ENCODE assay signal across 10 cellular contexts in the genomic region with DNA sequence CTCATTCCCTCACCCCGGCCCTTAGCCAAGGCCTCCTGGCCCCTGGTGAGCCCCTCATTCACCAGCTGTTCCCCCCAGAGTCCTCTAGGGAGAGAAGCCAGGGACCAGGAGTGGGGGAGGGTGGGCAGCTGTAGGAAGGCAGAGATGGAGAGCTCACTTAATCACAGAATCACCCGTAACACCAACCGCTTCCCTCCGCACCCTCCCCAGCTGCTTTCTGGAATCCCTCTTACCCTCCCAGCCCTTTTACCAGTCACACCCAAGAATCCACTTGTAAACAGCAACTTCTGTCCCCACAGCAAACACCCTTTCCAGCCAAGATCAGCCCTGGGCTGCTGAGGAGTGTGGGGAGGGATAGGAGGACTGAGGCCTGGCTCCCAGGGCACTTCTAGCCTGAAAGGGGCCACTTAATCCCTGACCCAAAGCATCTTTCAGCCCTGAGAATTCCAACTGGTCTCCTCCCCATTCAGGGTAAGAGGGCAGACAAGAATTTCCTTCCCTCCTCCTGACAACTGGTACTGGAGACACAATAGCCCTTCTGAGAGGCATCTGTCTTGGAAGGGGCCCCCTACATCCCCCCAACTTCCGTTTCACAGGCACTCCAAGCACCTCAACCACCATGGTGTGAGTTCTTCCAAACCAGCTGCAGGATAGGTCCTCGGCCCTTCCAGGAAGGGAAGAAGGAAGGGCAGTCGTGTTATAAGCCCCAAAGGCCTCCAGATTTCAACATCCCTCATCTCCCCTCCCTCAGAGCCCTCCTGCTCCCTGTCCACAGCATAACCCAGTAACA. TPM values are rescaled to one million over a fixed set of nuclear protein-coding genes. Genes with fewer than 3 reads are reported as not detected.
A peak's percentile ranks its signal among the peaks of the same experiment; 100 is the strongest.
DNase-seq lines count a peak whose midpoint lies in the region; ATAC-seq and TF ChIP-seq lines count a peak whose summit lies in the region.
"Had no signal": no experiment of that assay in that cellular context is flagged by ENCODE, and none has a peak within 500 bp of the region (broad histone marks: within the 10 kb centered on the region; RNA-seq: fewer than 3 reads in every experiment).

No MANE protein-coding gene starts in this region.

- no peaks in the 10 kb centered on the region for H3K27me3 Mint-ChIP-seq in brain
- no peaks in the 10 kb centered on the region for H3K27me3 Mint-ChIP-seq in CD8-positive, alpha-beta memory T cell
- H3K27me3 Mint-ChIP-seq: IgD-negative memory B cell had no signal

- POLR2A ChIA-PET in HEK293 (lab: Yijun Ruan, JAX) (no interaction called here), PC-3 (lab: Charles Lee; ENCODE audit: unreplicated experiment) (no interaction called here)
- POLR2A ChIA-PET in CD8-positive, alpha-beta memory T cell (lab: Charles Lee): no interaction called here

- no TSS peak for BruUV-seq in PC-3 (replicated peaks; lab: Mats Ljungman, UMichigan)

- no peaks in the 10 kb centered on the region for H3K9me3 Mint-ChIP-seq in brain
- H3K9me3 Mint-ChIP-seq in CD8-positive, alpha-beta memory T cell: no peaks in the 10 kb centered on the region
- H3K9me3 Mint-ChIP-seq: IgD-negative memory B cell had no signal

- no peaks in the 10 kb centered on the region for H3K4me1 ChIP-seq in HEK293 (ENCODE audit: control insufficient read depth, insufficient read depth, low read length)
- peaks cover 29% of the 10 kb centered on the region for H3K4me1 ChIP-seq in lower lobe of right lung
- no peaks in the 10 kb centered on the region for H3K4me1 ChIP-seq in PC-3 (ENCODE audit: insufficient read depth, low read length)
- no peaks in the 10 kb centered on the region for H3K4me1 ChIP-seq in CD8-positive, alpha-beta memory T cell (ENCODE audit: insufficient read depth, low read length)

- H3K36me3 Mint-ChIP-seq in brain: peaks cover 41% of the 10 kb centered on the region
- H3K36me3 Mint-ChIP-seq in CD8-positive, alpha-beta memory T cell: peaks cover 2 to 19% (median 3%) of the 10 kb centered on the region in 3 donors

- CTCF ChIA-PET in HEK293 (lab: Yijun Ruan, JAX): interaction anchor here (0.5 to 1.6 kb wide), 5 partner anchors 29 to 58 kb away, joined by 3 to 5 read pairs (median 4); no protein-coding TSS in a partner anchor
- CTCF ChIA-PET in PC-3 (lab: Charles Lee): no interaction called here
- CTCF ChIA-PET in CD8-positive, alpha-beta memory T cell (lab: Charles Lee): interaction anchor here (1.1 kb wide), 1 partner anchor 32 kb away, joined by 3 read pairs; no protein-coding TSS in a partner anchor

- peak; percentile 66 for DNase-seq in lower lobe of right lung
- no peak for DNase-seq in PC-3
- DNase-seq in CD8-positive, alpha-beta memory T cell: no peak
- no peak for DNase-seq in GM13977 (ENCODE audit: low spot score)
- DNase-seq in cerebellar cortex (ENCODE audit: low spot score): no peak
- DNase-seq: amniotic stem cell had no signal

- no peaks in the 10 kb centered on the region for H3K79me2 ChIP-seq in PC-3 (ENCODE audit: low read length)

- H3K9ac ChIP-seq in PC-3 (ENCODE audit: low read length): no peak overlapping the region

- H2AFZ ChIP-seq in PC-3 (ENCODE audit: low read length): no peak overlapping the region

- intact Hi-C loops in lower lobe of right lung (cut with DNase I): no loop called here
- intact Hi-C loops in PC-3 (cut with micrococcal nuclease): no loop called here

- in situ Hi-C loops in GM13977 (cut with MboI; ENCODE audit: low pct_unique_long_range_greater_than_20kb, low sequenced_read_pairs, unreplicated experiment): no loop called here

- no peak overlapping the region for H3K27ac ChIP-seq in HEK293 (ENCODE audit: extremely low read depth, low read depth, low read length)
- H3K27ac ChIP-seq in lower lobe of right lung: peak overlapping the region; percentile 81
- H3K27ac ChIP-seq in skin epidermis: peak overlapping the region in 12 of 21 experiments; percentile 10 to 88 (median 74)
- no peak overlapping the region for H3K27ac ChIP-seq in PC-3 (ENCODE audit: low read length)
- H3K27ac ChIP-seq in CD8-positive, alpha-beta memory T cell (ENCODE audit: low read depth, low read length): no peak overlapping the region

- no peaks in the 10 kb centered on the region for H3K9me2 ChIP-seq in PC-3 (replicated peaks; ENCODE audit: low read length)

- H3K4me3 ChIP-seq in HEK293 (ENCODE audit: low read depth, low read length) (no peak overlapping the region), lower lobe of right lung (peak overlapping the region; percentile 7), skin epidermis (no peak overlapping the region), PC-3 (ENCODE audit: low read length) (no peak overlapping the region)
- H3K4me3 ChIP-seq in CD8-positive, alpha-beta memory T cell (ENCODE audit: low read length): no peak overlapping the region

- H4K20me1 ChIP-seq in PC-3 (ENCODE audit: low read length): no peaks in the 10 kb centered on the region

- peak overlapping the region; percentile 90 to 97 (median 93) for H3K27ac Mint-ChIP-seq in brain
- H3K27ac Mint-ChIP-seq in CD8-positive, alpha-beta memory T cell: no peak overlapping the region

- H3K4me3 Mint-ChIP-seq in brain: peak overlapping the region in 4 of 5 experiments; percentile 47 to 76 (median 58)
- H3K4me3 Mint-ChIP-seq in CD8-positive, alpha-beta memory T cell: no peak overlapping the region
- H3K4me3 Mint-ChIP-seq: IgD-negative memory B cell had no signal

- H3K9me3 ChIP-seq in HEK293 (ENCODE audit: control insufficient read depth, insufficient read depth, low read depth, low read length): no peaks in the 10 kb centered on the region
- no peaks in the 10 kb centered on the region for H3K9me3 ChIP-seq in lower lobe of right lung
- no peaks in the 10 kb centered on the region for H3K9me3 ChIP-seq in PC-3 (ENCODE audit: low read length)
- H3K9me3 ChIP-seq in CD8-positive, alpha-beta memory T cell (ENCODE audit: low read length): no peaks in the 10 kb centered on the region

- no peak for TF ChIP-seq CTCF in HEK293 (tag by site-specific recombination; IDR thresholded peaks at IDR 0.05)
- no peak for TF ChIP-seq CTCF in brain (conservative IDR thresholded peaks at IDR 0.05)
- TF ChIP-seq CTCF in lower lobe of right lung (IDR thresholded peaks at IDR 0.05): no peak
- no peak for TF ChIP-seq CTCF in PC-3 (conservative IDR thresholded peaks at IDR 0.05; ENCODE audit: low read depth, low read length)
- TF ChIP-seq CTCF in GM13977 (IDR thresholded peaks at IDR 0.05; ENCODE audit: extremely low read depth, insufficient read depth, missing control alignments): no peak

- H3K36me3 ChIP-seq in HEK293 (ENCODE audit: control insufficient read depth in 2 of 2, insufficient read depth in 1 of 2, low read length in 2 of 2): peaks cover 0 to 32% of the 10 kb centered on the region in 2 experiments; a peak in 2 of 3 replicates
- H3K36me3 ChIP-seq in lower lobe of right lung: peaks cover 22% of the 10 kb centered on the region
- no peaks in the 10 kb centered on the region for H3K36me3 ChIP-seq in PC-3 (ENCODE audit: low read depth, low read length)
- H3K36me3 ChIP-seq in CD8-positive, alpha-beta memory T cell (ENCODE audit: insufficient read depth, low read length): no peaks in the 10 kb centered on the region

- no peaks in the 10 kb centered on the region for H3F3A ChIP-seq in PC-3 (ENCODE audit: low read length, unreplicated experiment)

- no peak overlapping the region for H3K4me2 ChIP-seq in PC-3 (ENCODE audit: low read length)

- ATAC-seq in lower lobe of right lung: peak; percentile 94 to 95
- no peak for ATAC-seq in PC-3

- H3K4me1 Mint-ChIP-seq in brain: peaks cover 60% of the 10 kb centered on the region
- H3K4me1 Mint-ChIP-seq in CD8-positive, alpha-beta memory T cell: peaks cover 0 to 5% (median 0%) of the 10 kb centered on the region in 3 donors

- H3K27me3 ChIP-seq in lower lobe of right lung (ENCODE audit: low read depth) (no peaks in the 10 kb centered on the region), PC-3 (ENCODE audit: low read length) (no peaks in the 10 kb centered on the region)
- H3K27me3 ChIP-seq in CD8-positive, alpha-beta memory T cell (ENCODE audit: insufficient read depth, low read length, poor library complexity, severe bottlenecking): no peaks in the 10 kb centered on the region

TF ChIP-seq in HEK293, 187 proteins besides CTCF, POLR2A, EP300 and RAD21:
- TF ChIP-seq, protein P1, sequence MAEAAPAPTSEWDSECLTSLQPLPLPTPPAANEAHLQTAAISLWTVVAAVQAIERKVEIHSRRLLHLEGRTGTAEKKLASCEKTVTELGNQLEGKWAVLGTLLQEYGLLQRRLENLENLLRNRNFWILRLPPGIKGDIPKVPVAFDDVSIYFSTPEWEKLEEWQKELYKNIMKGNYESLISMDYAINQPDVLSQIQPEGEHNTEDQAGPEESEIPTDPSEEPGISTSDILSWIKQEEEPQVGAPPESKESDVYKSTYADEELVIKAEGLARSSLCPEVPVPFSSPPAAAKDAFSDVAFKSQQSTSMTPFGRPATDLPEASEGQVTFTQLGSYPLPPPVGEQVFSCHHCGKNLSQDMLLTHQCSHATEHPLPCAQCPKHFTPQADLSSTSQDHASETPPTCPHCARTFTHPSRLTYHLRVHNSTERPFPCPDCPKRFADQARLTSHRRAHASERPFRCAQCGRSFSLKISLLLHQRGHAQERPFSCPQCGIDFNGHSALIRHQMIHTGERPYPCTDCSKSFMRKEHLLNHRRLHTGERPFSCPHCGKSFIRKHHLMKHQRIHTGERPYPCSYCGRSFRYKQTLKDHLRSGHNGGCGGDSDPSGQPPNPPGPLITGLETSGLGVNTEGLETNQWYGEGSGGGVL (tag by site-specific recombination; IDR thresholded peaks at IDR 0.05): peak; percentile 50; the same call in 1 of the 2 replicates
- TF ChIP-seq KLF1 (tag by site-specific recombination; IDR thresholded peaks at IDR 0.05): peak; percentile 56
- TF ChIP-seq, protein P2, sequence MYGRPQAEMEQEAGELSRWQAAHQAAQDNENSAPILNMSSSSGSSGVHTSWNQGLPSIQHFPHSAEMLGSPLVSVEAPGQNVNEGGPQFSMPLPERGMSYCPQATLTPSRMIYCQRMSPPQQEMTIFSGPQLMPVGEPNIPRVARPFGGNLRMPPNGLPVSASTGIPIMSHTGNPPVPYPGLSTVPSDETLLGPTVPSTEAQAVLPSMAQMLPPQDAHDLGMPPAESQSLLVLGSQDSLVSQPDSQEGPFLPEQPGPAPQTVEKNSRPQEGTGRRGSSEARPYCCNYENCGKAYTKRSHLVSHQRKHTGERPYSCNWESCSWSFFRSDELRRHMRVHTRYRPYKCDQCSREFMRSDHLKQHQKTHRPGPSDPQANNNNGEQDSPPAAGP (tag by site-specific recombination; IDR thresholded peaks at IDR 0.05): peak; percentile 85
- no peak for TF ChIP-seq SCRT2 (tag by site-specific recombination; IDR thresholded peaks at IDR 0.05)

RNA-seq across cellular contexts. Expression of a gene that starts 18.6 kb away (rescaled TPM):
- 15.3 TPM for polyA plus RNA-seq in brain (ENCODE audit: insufficient read depth, low read depth, low replicate concordance)
- total RNA-seq in lower lobe of right lung (24.5 TPM), PC-3 (2014; rRNA removed) (13.3 and 14.2 TPM in 2 replicates)
- total RNA-seq in CD8-positive, alpha-beta memory T cell: 1 to 10 TPM; 4.8 to 5.5 TPM
- 4.3 TPM for polyA plus RNA-seq in CD8-positive, alpha-beta memory T cell

RNA-seq across cellular contexts. Expression of a gene that starts 33.3 kb away (rescaled TPM):
- 3.6 TPM for polyA plus RNA-seq in brain (ENCODE audit: insufficient read depth, low read depth, low replicate concordance)
- total RNA-seq in lower lobe of right lung: 5.1 TPM
- 4.5 and 5.4 TPM in 2 replicates for total RNA-seq in PC-3 (2014; rRNA removed)
- 1 to 10 TPM; 6.5 to 7.6 TPM for total RNA-seq in CD8-positive, alpha-beta memory T cell
- 6.4 TPM for polyA plus RNA-seq in CD8-positive, alpha-beta memory T cell

Comparison
In these comparisons a context has a peak if more than half of its experiments do, and no peak if none do; other contexts are left out.
1. H3K27ac ChIP-seq: peak in lower lobe of right lung (single experiment) and skin epidermis (12 of 21); none in HEK293 (single experiment), PC-3 (single experiment) and CD8-positive, alpha-beta memory T cell (single experiment).
2. H3K27ac Mint-ChIP-seq: peak in brain (5 of 5); none in CD8-positive, alpha-beta memory T cell (0 of 8).
3. H3K4me3 Mint-ChIP-seq: peak in brain (4 of 5); none in CD8-positive, alpha-beta memory T cell (0 of 7).